Comparison of ENCODE assay signal across 1 cellular context in the genomic region with DNA sequence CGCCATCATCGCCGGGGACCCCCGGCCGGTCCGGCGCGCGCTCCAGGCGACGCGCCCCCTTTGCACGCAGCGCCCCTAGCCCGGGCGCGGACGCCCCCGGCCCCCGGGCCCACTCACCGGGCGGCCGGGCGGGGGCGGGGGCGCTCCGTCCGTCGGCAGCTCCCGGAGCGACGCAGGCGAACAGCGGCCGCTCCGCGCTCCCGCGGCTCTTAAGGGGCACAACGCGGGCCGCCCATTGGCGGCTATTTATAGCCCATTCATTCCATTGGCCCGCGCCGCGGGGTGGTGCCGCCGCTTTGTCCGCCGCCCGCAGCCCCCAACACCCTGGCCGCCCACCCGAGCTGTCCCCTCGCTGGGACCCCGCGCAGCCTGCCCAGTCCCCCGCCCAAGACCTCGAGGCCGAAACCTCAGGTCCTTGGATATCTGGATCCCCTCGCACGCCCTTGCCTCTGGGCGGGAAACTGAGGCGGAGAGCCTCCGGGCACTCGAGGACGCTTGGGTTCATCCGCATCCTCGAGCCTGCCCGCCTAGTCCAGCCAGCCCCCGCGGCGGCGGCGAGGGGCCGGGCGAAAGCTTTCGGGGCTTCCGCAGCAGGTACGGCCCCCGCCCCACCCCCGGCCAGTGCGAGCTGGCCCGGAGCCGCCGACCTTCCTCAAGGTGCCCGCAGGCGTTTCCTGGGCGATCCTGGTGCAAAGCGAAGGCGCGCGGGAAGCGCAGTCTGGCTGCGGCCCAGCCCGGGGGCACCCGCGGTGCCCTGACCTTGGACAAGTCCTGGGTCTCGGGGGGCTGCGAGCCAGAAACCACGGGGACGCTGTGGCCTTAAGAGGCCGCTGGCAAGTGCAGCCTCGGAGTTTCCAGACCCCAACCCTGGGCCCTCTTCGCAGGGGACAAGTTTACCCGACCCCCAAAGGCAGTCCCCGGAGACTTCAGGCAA.
TF ChIP-seq lines count a peak whose summit lies in the region.

A gene (minus strand): TSS at position 182 of the 934 bp plus-strand sequence. CDS start 337 bp downstream, outside the sequence.

TF ChIP-seq in endothelial cell of umbilical vein, 7 proteins besides CTCF, POLR2A, EP300 and RAD21:
- TF ChIP-seq EZH2 (IDR thresholded peaks at IDR 0.05; ENCODE audit: borderline replicate concordance, low read depth, low read length, severe bottlenecking), result peak; percentile 91
- TF ChIP-seq, protein P1, sequence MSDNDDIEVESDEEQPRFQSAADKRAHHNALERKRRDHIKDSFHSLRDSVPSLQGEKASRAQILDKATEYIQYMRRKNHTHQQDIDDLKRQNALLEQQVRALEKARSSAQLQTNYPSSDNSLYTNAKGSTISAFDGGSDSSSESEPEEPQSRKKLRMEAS (IDR thresholded peaks at IDR 0.05; ENCODE audit: insufficient read depth, insufficient read length), result no peak
